Comparison of ENCODE assay signal across 28 cellular contexts in the genomic region with DNA sequence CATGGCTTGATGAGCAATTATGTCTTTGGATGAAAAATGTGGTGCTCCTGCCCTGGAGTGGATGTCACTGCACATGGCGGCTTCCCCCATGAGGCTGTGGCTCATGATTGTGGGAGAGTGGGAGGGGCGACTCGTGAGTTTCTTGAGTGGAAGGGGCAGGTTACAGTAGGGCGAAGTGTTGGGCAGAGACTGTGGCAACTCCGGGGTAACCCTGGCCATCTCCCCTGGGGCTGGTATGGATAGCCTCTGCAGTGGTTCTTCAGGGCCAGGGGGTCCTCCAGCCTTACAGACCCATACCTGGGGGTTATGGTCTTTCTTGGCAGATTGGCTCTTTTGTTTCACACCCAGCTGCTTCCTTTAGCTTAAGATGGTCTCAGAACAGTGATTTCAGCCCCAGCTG. TPM values are rescaled to one million over a fixed set of nuclear protein-coding genes. Genes with fewer than 3 reads are reported as not detected.
"Had no signal": no experiment of that assay in that cellular context is flagged by ENCODE, and none has a peak within 500 bp of the region (broad histone marks: within the 10 kb centered on the region; RNA-seq: fewer than 3 reads in every experiment).

No MANE protein-coding gene starts in this region.

- H3K36me3 ChIP-seq: brain microvascular endothelial cell, heart right ventricle, pancreas, stomach, thyroid gland had no signal

- H3K4me3 ChIP-seq: heart right ventricle, pancreas, stomach, thyroid gland had no signal

- H3K36me3 Mint-ChIP-seq: activated naive CD8-positive, alpha-beta T cell treated with anti-CD3 and anti-CD28 coated beads, Interleukin-2, amount 10 ng/mL, durations not matched to agents 7 days and 5 days; stimulated activated memory B cell treated with anti-CD40 and anti-IgM and Interleukin-4, amounts not matched to agents 10 μg/mL and 1 μg/mL and 100 μg/mL, for 72 hours had no signal

- ATAC-seq: esophagus mucosa; heart right ventricle; naive thymus-derived CD4-positive, alpha-beta T cell; pancreas; right cardiac atrium; stimulated activated memory B cell treated with anti-CD40 and anti-IgM and Interleukin-4, amounts not matched to agents 10 μg/mL and 1 μg/mL and 100 μg/mL, for 72 hours had no signal

- H3K9me3 Mint-ChIP-seq: activated naive CD4-positive, alpha-beta T cell treated with anti-CD3 and anti-CD28 coated beads for 36 hours; activated naive CD8-positive, alpha-beta T cell treated with anti-CD3 and anti-CD28 coated beads, Interleukin-2, amount 10 ng/mL, durations not matched to agents 7 days and 5 days; naive thymus-derived CD4-positive, alpha-beta T cell; stimulated activated memory B cell treated with anti-CD40 and anti-IgM and Interleukin-4, amounts not matched to agents 10 μg/mL and 1 μg/mL and 100 μg/mL, for 72 hours had no signal

- H3K27ac Mint-ChIP-seq: activated naive CD4-positive, alpha-beta T cell treated with anti-CD3 and anti-CD28 coated beads for 36 hours; stimulated activated memory B cell treated with anti-CD40 and anti-IgM and Interleukin-4, amounts not matched to agents 10 μg/mL and 1 μg/mL and 100 μg/mL, for 72 hours had no signal

- H3K27me3 ChIP-seq: brain microvascular endothelial cell, pancreas, stomach, thyroid gland had no signal

- H3K9me3 ChIP-seq: pancreas, stomach, thyroid gland had no signal

- H3K4me3 Mint-ChIP-seq: activated naive CD4-positive, alpha-beta T cell treated with anti-CD3 and anti-CD28 coated beads for 36 hours; activated naive CD8-positive, alpha-beta T cell treated with anti-CD3 and anti-CD28 coated beads, Interleukin-2, amount 10 ng/mL, durations not matched to agents 7 days and 5 days; naive thymus-derived CD4-positive, alpha-beta T cell; stimulated activated memory B cell treated with anti-CD40 and anti-IgM and Interleukin-4, amounts not matched to agents 10 μg/mL and 1 μg/mL and 100 μg/mL, for 72 hours had no signal

- DNase-seq: activated CD4-positive, alpha-beta T cell treated with anti-CD3 and anti-CD28 coated beads for 48 hours; activated CD4-positive, alpha-beta T cell treated with anti-CD3 and anti-CD28 coated beads, Interleukin-2, amount 50 U/mL, for 48 hours; activated CD4-positive, CD25-positive, alpha-beta regulatory T cell; activated CD8-positive, alpha-beta memory T cell treated with anti-CD3 and anti-CD28 coated beads for 24 hours; activated effector memory CD4-positive, alpha-beta T cell treated with anti-CD3 and anti-CD28 coated beads, Interleukin-2, amount 50 U/mL, for 16 hours; activated naive CD4-positive, alpha-beta T cell treated with anti-CD3 and anti-CD28 coated beads for 36 hours; activated naive CD8-positive, alpha-beta T cell treated with anti-CD3 and anti-CD28 coated beads, Interleukin-2, amount 10 ng/mL, durations not matched to agents 7 days and 5 days; amniotic stem cell; brain microvascular endothelial cell; caudate nucleus; foreskin fibroblast; heart right ventricle; midbrain; naive thymus-derived CD4-positive, alpha-beta T cell; nucleus accumbens; pancreas; stimulated activated CD4-positive, alpha-beta T cell treated with anti-CD3 and anti-CD28 coated beads, Interleukin-4, amount 100 ng/mL, for 24 hours; stomach; T-helper 2 cell; thyroid gland had no signal

- H3K27ac ChIP-seq: brain microvascular endothelial cell, heart right ventricle, pancreas, stomach had no signal

RNA-seq across cellular contexts. Expression of a gene that starts 1.3 kb away (rescaled TPM):
- total RNA-seq: astrocyte, kidney epithelial cell, pulmonary artery endothelial cell, skeletal muscle tissue had no signal
- polyA plus RNA-seq: naive thymus-derived CD4-positive, alpha-beta T cell; neural cell; pancreas; right cardiac atrium had no signal
